ENCODE assay signal across 1 cellular context in genomic region chr3:173397161-173398110, GRCh38.
TF ChIP-seq lines count a peak whose summit lies in the region.

Gene NLGN1, plus strand, starts transcription at chr3:173397744.

TF ChIP-seq in GM23338, 12 proteins besides CTCF, POLR2A, EP300 and RAD21 (continued from another document):
- TF ChIP-seq, protein P1, sequence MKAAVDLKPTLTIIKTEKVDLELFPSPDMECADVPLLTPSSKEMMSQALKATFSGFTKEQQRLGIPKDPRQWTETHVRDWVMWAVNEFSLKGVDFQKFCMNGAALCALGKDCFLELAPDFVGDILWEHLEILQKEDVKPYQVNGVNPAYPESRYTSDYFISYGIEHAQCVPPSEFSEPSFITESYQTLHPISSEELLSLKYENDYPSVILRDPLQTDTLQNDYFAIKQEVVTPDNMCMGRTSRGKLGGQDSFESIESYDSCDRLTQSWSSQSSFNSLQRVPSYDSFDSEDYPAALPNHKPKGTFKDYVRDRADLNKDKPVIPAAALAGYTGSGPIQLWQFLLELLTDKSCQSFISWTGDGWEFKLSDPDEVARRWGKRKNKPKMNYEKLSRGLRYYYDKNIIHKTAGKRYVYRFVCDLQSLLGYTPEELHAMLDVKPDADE (IDR thresholded peaks at IDR 0.05), result no peak
- TF ChIP-seq JUNB (IDR thresholded peaks at IDR 0.05; ENCODE audit: unreplicated experiment) (no peak), POLR2AphosphoS5 (IDR thresholded peaks at IDR 0.05; ENCODE audit: low read depth) (no peak; the same call in 1 of the 2 replicates), ZNF114 (CRISPR knock-in tag; IDR thresholded peaks at IDR 0.05) (no peak), NANOG (IDR thresholded peaks at IDR 0.05; ENCODE audit: borderline replicate concordance) (no peak), EZH2phosphoT487 (IDR thresholded peaks at IDR 0.05; ENCODE audit: unreplicated experiment) (no peak), EZH2 (IDR thresholded peaks at IDR 0.05; ENCODE audit: low read depth, unreplicated experiment) (no peak), CREB1 (CRISPR knock-in tag; IDR thresholded peaks at IDR 0.05; ENCODE audit: low read depth) (no peak), STAT1 (IDR thresholded peaks at IDR 0.05; ENCODE audit: unreplicated experiment) (no peak)
- TF ChIP-seq, protein P2, sequence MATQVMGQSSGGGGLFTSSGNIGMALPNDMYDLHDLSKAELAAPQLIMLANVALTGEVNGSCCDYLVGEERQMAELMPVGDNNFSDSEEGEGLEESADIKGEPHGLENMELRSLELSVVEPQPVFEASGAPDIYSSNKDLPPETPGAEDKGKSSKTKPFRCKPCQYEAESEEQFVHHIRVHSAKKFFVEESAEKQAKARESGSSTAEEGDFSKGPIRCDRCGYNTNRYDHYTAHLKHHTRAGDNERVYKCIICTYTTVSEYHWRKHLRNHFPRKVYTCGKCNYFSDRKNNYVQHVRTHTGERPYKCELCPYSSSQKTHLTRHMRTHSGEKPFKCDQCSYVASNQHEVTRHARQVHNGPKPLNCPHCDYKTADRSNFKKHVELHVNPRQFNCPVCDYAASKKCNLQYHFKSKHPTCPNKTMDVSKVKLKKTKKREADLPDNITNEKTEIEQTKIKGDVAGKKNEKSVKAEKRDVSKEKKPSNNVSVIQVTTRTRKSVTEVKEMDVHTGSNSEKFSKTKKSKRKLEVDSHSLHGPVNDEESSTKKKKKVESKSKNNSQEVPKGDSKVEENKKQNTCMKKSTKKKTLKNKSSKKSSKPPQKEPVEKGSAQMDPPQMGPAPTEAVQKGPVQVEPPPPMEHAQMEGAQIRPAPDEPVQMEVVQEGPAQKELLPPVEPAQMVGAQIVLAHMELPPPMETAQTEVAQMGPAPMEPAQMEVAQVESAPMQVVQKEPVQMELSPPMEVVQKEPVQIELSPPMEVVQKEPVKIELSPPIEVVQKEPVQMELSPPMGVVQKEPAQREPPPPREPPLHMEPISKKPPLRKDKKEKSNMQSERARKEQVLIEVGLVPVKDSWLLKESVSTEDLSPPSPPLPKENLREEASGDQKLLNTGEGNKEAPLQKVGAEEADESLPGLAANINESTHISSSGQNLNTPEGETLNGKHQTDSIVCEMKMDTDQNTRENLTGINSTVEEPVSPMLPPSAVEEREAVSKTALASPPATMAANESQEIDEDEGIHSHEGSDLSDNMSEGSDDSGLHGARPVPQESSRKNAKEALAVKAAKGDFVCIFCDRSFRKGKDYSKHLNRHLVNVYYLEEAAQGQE (IDR thresholded peaks at IDR 0.05; ENCODE audit: unreplicated experiment), result no peak
